Comparison of ENCODE assay signal across 11 cellular contexts in genomic region chr4:65865489-65865888, GRCh38.
DNase-seq lines count a peak whose midpoint lies in the region; FAIRE-seq and TF ChIP-seq lines count a peak whose summit lies in the region.
"Had no signal": no experiment of that assay in that cellular context is flagged by ENCODE, and none has a peak within 500 bp of the region (broad histone marks: within the 10 kb centered on the region; RNA-seq: fewer than 3 reads in every experiment).

No MANE protein-coding gene starts in this region.

- no peak overlapping the region for H4K8ac ChIP-seq in neuronal stem cell (ENCODE audit: low read depth, low read length)

- H2BK5ac ChIP-seq in neuronal stem cell (ENCODE audit: low read length) = no peak overlapping the region

- TF ChIP-seq CTCF in Loucy (conservative IDR thresholded peaks at IDR 0.05; ENCODE audit: low read length) = peak; percentile 58
- peak; percentile 24 for TF ChIP-seq CTCF in bronchial epithelial cell (IDR thresholded peaks at IDR 0.05; ENCODE audit: insufficient read depth, low read length, severe bottlenecking)
- TF ChIP-seq CTCF in osteoblast (IDR thresholded peaks at IDR 0.05; ENCODE audit: extremely low read depth, low read depth, low read length) = peak; percentile 48

- H3K4me1 ChIP-seq in Loucy (ENCODE audit: insufficient read depth, low read length, poor library complexity, severe bottlenecking) (no peaks in the 10 kb centered on the region), osteoblast (ENCODE audit: insufficient read depth, low read length) (no peaks in the 10 kb centered on the region), neuronal stem cell (ENCODE audit: control insufficient read depth in 2 of 2, insufficient read depth in 1 of 2, low read depth in 1 of 2, low read length in 2 of 2) (peaks cover 0 to 2% of the 10 kb centered on the region in 2 donors)
- H3K4me1 ChIP-seq: SJSA1, tibial artery had no signal

- H4K20me1 ChIP-seq in Loucy (ENCODE audit: insufficient read depth, low read length, poor library complexity, severe bottlenecking) (no peaks in the 10 kb centered on the region), osteoblast (ENCODE audit: insufficient read depth, low read length) (no peaks in the 10 kb centered on the region)

- no peak overlapping the region for H3K14ac ChIP-seq in neuronal stem cell (ENCODE audit: low read length)

- no peaks in the 10 kb centered on the region for H3K79me1 ChIP-seq in neuronal stem cell (ENCODE audit: low read depth, low read length)

- FAIRE-seq in G401.6 (lab: Jason Lieb, UNC) (peak; percentile 13), bronchial epithelial cell (lab: Jason Lieb, UNC) (no peak)
- FAIRE-seq: H54 had no signal

- H2BK120ac ChIP-seq in neuronal stem cell (ENCODE audit: low read depth, low read length) = no peak overlapping the region

- no peak overlapping the region for H2AK5ac ChIP-seq in neuronal stem cell (ENCODE audit: low read depth, low read length)

- no peak overlapping the region for H3K4me3 ChIP-seq in Loucy (ENCODE audit: low read length, poor library complexity, severe bottlenecking)
- no peak overlapping the region for H3K4me3 ChIP-seq in bronchial epithelial cell (ENCODE audit: low read depth, low read length)
- no peak overlapping the region for H3K4me3 ChIP-seq in osteoblast (ENCODE audit: insufficient read depth, low read length)
- H3K4me3 ChIP-seq in neuronal stem cell (ENCODE audit: low read length in 2 of 2) = no peak overlapping the region
- H3K4me3 ChIP-seq: SJSA1, tibial artery had no signal

- no peak overlapping the region for H3K4me2 ChIP-seq in Loucy (ENCODE audit: low read depth, low read length, poor library complexity, severe bottlenecking)
- no peak overlapping the region for H3K4me2 ChIP-seq in osteoblast (ENCODE audit: insufficient read depth, low read length)
- no peak overlapping the region for H3K4me2 ChIP-seq in neuronal stem cell (ENCODE audit: insufficient read depth, low read length, poor library complexity, severe bottlenecking)

- DNase-seq in bronchial epithelial cell (ENCODE audit: low read depth) (peak; percentile 24), osteoblast (ENCODE audit: insufficient read length, low spot score, missing footprints) (peak; percentile 18), NCI-H2196 (lab: John Stamatoyannopoulos, UW; ENCODE audit: unreplicated experiment) (no peak), neuronal stem cell (ENCODE audit: low spot score) (no peak), NCI-H2107 (lab: John Stamatoyannopoulos, UW) (no peak)
- DNase-seq: activated T-cell treated with anti-CD3 and anti-CD28 coated beads for 4 hours, tibial artery had no signal

- H2BK15ac ChIP-seq in neuronal stem cell (ENCODE audit: low read length) = no peak overlapping the region

- H3F3A ChIP-seq in Loucy (ENCODE audit: low read depth) = no peaks in the 10 kb centered on the region

- no peak overlapping the region for H3K4ac ChIP-seq in neuronal stem cell (ENCODE audit: low read length)

- H3K9ac ChIP-seq in Loucy (ENCODE audit: low read depth, low read length, poor library complexity, severe bottlenecking) (no peak overlapping the region), neuronal stem cell (ENCODE audit: low read depth, low read length, poor library complexity) (no peak overlapping the region)

- no CpG with 5 or more reads among the region's 4 CpGs for WGBS in neuronal stem cell (ENCODE audit: extremely low coverage in 2 of 2, insufficient read length in 2 of 2, insufficient replicate concordance in 1 of 2), 2 donors

- H3K27ac ChIP-seq in osteoblast (ENCODE audit: low read depth, low read length) (no peak overlapping the region), neuronal stem cell (replicated peaks; ENCODE audit: low read length) (no peak overlapping the region)
- H3K27ac ChIP-seq: SJSA1, tibial artery had no signal

- H3K23ac ChIP-seq in neuronal stem cell (ENCODE audit: low read depth, low read length, poor library complexity) = no peak overlapping the region

- no peaks in the 10 kb centered on the region for H3K9me2 ChIP-seq in Loucy (replicated peaks; ENCODE audit: low read depth, low read length)

- H3K27me3 ChIP-seq in Loucy (ENCODE audit: insufficient read depth, low read length, poor library complexity, severe bottlenecking) = no peaks in the 10 kb centered on the region
- H3K27me3 ChIP-seq in bronchial epithelial cell (ENCODE audit: control insufficient read depth, insufficient read depth, low read length) = no peaks in the 10 kb centered on the region
- H3K27me3 ChIP-seq in osteoblast (ENCODE audit: insufficient read depth, low read length) = no peaks in the 10 kb centered on the region
- H3K27me3 ChIP-seq in neuronal stem cell (ENCODE audit: control insufficient read depth in 3 of 3, insufficient read depth in 3 of 3, low read depth in 1 of 3, low read length in 3 of 3) = no peaks in the 10 kb centered on the region
- H3K27me3 ChIP-seq: SJSA1, tibial artery had no signal

- no peak overlapping the region for H3K18ac ChIP-seq in neuronal stem cell (ENCODE audit: low read length)

- H3K9me3 ChIP-seq in Loucy (ENCODE audit: insufficient read depth, low read depth, low read length) = no peaks in the 10 kb centered on the region
- no peaks in the 10 kb centered on the region for H3K9me3 ChIP-seq in osteoblast (ENCODE audit: low read depth, low read length)
- H3K9me3 ChIP-seq in neuronal stem cell (replicated peaks in 1 of 2; ENCODE audit: control insufficient read depth in 2 of 2, insufficient read depth in 1 of 2, low read depth in 1 of 2, low read length in 2 of 2) = no peaks in the 10 kb centered on the region
- H3K9me3 ChIP-seq: SJSA1, tibial artery had no signal

- no peaks in the 10 kb centered on the region for H3K79me2 ChIP-seq in Loucy (ENCODE audit: insufficient read depth, low read length)
- no peaks in the 10 kb centered on the region for H3K79me2 ChIP-seq in osteoblast (ENCODE audit: insufficient read depth, low read length)

- H3K36me3 ChIP-seq in Loucy (ENCODE audit: insufficient read depth, low read length) (no peaks in the 10 kb centered on the region), bronchial epithelial cell (ENCODE audit: control insufficient read depth, insufficient read depth, low read length) (no peaks in the 10 kb centered on the region), osteoblast (ENCODE audit: insufficient read depth, low read length) (no peaks in the 10 kb centered on the region), neuronal stem cell (replicated peaks in 1 of 2; ENCODE audit: control insufficient read depth in 2 of 2, insufficient read depth in 2 of 2, low read length in 2 of 2) (no peaks in the 10 kb centered on the region)
- H3K36me3 ChIP-seq: SJSA1, tibial artery had no signal

- no peak overlapping the region for H4K91ac ChIP-seq in neuronal stem cell (ENCODE audit: low read depth, low read length, poor library complexity)

- H2AFZ ChIP-seq in Loucy (ENCODE audit: low read length) (no peak overlapping the region), osteoblast (ENCODE audit: low read length) (peak overlapping the region; percentile 62), neuronal stem cell (ENCODE audit: low read length) (no peak overlapping the region)

- H2BK12ac ChIP-seq in neuronal stem cell (ENCODE audit: low read length) = no peak overlapping the region

Comparison
In these comparisons a context has a peak if more than half of its experiments do, and no peak if none do; other contexts are left out.
1. DNase-seq: peak in bronchial epithelial cell (single experiment) and osteoblast (single experiment); none in NCI-H2196 (single experiment), neuronal stem cell (single experiment) and NCI-H2107 (single experiment).
2. Peak in every context shown above with its lines, with median percentiles within 50 percentile points of each other: CTCF ChIP-seq.